21 cellular contexts compared by ENCODE assay signal in the genomic region with DNA sequence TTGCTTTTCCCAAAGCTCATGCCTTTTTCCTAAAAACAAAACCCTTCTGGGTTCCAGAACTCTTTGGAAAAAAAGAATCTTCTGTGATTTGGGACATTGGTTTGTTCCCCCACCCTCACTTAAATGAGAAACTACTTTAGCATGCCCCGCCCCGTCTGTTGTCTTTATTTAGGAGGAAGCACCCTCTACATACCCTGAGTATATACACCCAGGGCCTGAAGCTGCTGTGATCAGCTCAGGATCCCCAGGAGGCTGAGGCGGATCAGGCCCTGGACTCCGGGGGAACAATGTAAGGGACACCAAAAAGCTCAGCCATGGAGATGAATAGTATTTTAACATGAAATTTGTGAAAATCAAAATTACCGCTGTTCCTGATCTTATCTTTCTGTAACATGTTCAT. TPM values are rescaled to one million over a fixed set of nuclear protein-coding genes. Genes with fewer than 3 reads are reported as not detected.
DNase-seq lines count a peak whose midpoint lies in the region; ATAC-seq and TF ChIP-seq lines count a peak whose summit lies in the region.
"Had no signal": no experiment of that assay in that cellular context is flagged by ENCODE, and none has a peak within 500 bp of the region (broad histone marks: within the 10 kb centered on the region; RNA-seq: fewer than 3 reads in every experiment).

No MANE protein-coding gene starts in this region.

- H3K9me3 Mint-ChIP-seq in activated naive CD4-positive, alpha-beta T cell treated with anti-CD3 and anti-CD28 coated beads, Interleukin-2, amount 50 U/mL, for 24 hours: no peaks in the 10 kb centered on the region
- H3K9me3 Mint-ChIP-seq in activated naive CD4-positive, alpha-beta T cell treated with anti-CD3 and anti-CD28 coated beads, Interleukin-2, amount 50 U/mL, for 72 hours: no peaks in the 10 kb centered on the region
- H3K9me3 Mint-ChIP-seq: CD4-positive, alpha-beta memory T cell; HFFc6 had no signal

- POLR2A ChIA-PET in Panc1 (lab: Charles Lee): interaction anchor here (0.6 to 0.7 kb wide), 2 partner anchors 144 to 160 kb away, joined by 3 read pairs; no protein-coding TSS in a partner anchor

- no peaks in the 10 kb centered on the region for H3K27me3 ChIP-seq in Panc1 (ENCODE audit: control insufficient read depth, insufficient read depth, low read length)
- no peaks in the 10 kb centered on the region for H3K27me3 ChIP-seq in mucosa of rectum (ENCODE audit: control insufficient read depth in 2 of 2, insufficient read depth in 2 of 2, low read length in 2 of 2)
- H3K27me3 ChIP-seq in gastroesophageal sphincter: peaks cover 8% of the 10 kb centered on the region

- DNase-seq in activated naive CD4-positive, alpha-beta T cell treated with anti-CD3 and anti-CD28 coated beads, Interleukin-2, amount 50 U/mL, for 72 hours (ENCODE audit: low spot score in 2 of 2): no peak
- DNase-seq in Panc1 (ENCODE audit: low read depth, low spot score): no peak
- DNase-seq in NCI-H146 (lab: John Stamatoyannopoulos, UW): no peak
- DNase-seq in GM03348 (ENCODE audit: low spot score): no peak
- DNase-seq: CD4-positive, alpha-beta memory T cell; DMS79 treated with DMSO at 0.1 percent for 48 hours; GM23248; HFFc6; KG1; NCI-H1436; NCI-H2081 treated with DMSO at 0.1 percent for 48 hours; NCI-H524; SW 1271 had no signal

- BruUV-seq in Panc1 (replicated peaks; lab: Mats Ljungman, UMichigan): no TSS peak

- no peak for TF ChIP-seq POLR2A in gastroesophageal sphincter (IDR thresholded peaks at IDR 0.05)

- CTCF ChIA-PET in Panc1 (lab: Charles Lee): interaction anchor here (0.7 to 0.8 kb wide), 2 partner anchors 135 to 891 kb away, joined by 3 to 4 read pairs; no protein-coding TSS in a partner anchor

- H3K4me1 Mint-ChIP-seq in activated naive CD4-positive, alpha-beta T cell treated with anti-CD3 and anti-CD28 coated beads, Interleukin-2, amount 50 U/mL, for 24 hours: peaks cover 4% of the 10 kb centered on the region

- TF ChIP-seq CTCF in Panc1 (IDR thresholded peaks at IDR 0.05): no peak
- no peak for TF ChIP-seq CTCF in gastroesophageal sphincter (IDR thresholded peaks at IDR 0.05)

- H3K4me1 ChIP-seq in Panc1 (ENCODE audit: control insufficient read depth, insufficient read depth, low read length): peaks cover 69% of the 10 kb centered on the region
- peaks cover 23 to 55% of the 10 kb centered on the region in 2 donors for H3K4me1 ChIP-seq in mucosa of rectum (ENCODE audit: control insufficient read depth in 2 of 2, insufficient read depth in 2 of 2, low read length in 2 of 2)
- H3K4me1 ChIP-seq in gastroesophageal sphincter: no peaks in the 10 kb centered on the region

- H3K36me3 Mint-ChIP-seq in activated naive CD4-positive, alpha-beta T cell treated with anti-CD3 and anti-CD28 coated beads, Interleukin-2, amount 50 U/mL, for 24 hours: no peaks in the 10 kb centered on the region
- no peaks in the 10 kb centered on the region for H3K36me3 Mint-ChIP-seq in activated naive CD4-positive, alpha-beta T cell treated with anti-CD3 and anti-CD28 coated beads, Interleukin-2, amount 50 U/mL, for 72 hours
- H3K36me3 Mint-ChIP-seq: CD4-positive, alpha-beta memory T cell had no signal

- H3K36me3 ChIP-seq in Panc1 (ENCODE audit: control insufficient read depth, insufficient read depth, low read length) (no peaks in the 10 kb centered on the region), mucosa of rectum (ENCODE audit: control insufficient read depth in 2 of 2, insufficient read depth in 2 of 2, low read length in 2 of 2) (peaks cover 2 to 6% of the 10 kb centered on the region in 2 donors), gastroesophageal sphincter (no peaks in the 10 kb centered on the region)

- no peak overlapping the region for H3K4me3 Mint-ChIP-seq in activated naive CD4-positive, alpha-beta T cell treated with anti-CD3 and anti-CD28 coated beads, Interleukin-2, amount 50 U/mL, for 24 hours
- H3K4me3 Mint-ChIP-seq: HFFc6 had no signal

- H3K27ac ChIP-seq in Panc1 (ENCODE audit: low read length): peak overlapping the region; percentile 97
- peak overlapping the region; percentile 91 to 94 for H3K27ac ChIP-seq in mucosa of rectum (ENCODE audit: low read depth in 2 of 2, low read length in 2 of 2)
- no peak overlapping the region for H3K27ac ChIP-seq in gastroesophageal sphincter
- H3K27ac ChIP-seq: GM23248, HL-60 had no signal

- in situ Hi-C loops in Panc1 (cut with HindIII; ENCODE audit: low pct_unique_long_range_greater_than_20kb, low sequenced_read_pairs): no loop called here

- H3K27me3 Mint-ChIP-seq in activated naive CD4-positive, alpha-beta T cell treated with anti-CD3 and anti-CD28 coated beads, Interleukin-2, amount 50 U/mL, for 24 hours: peaks cover 1% of the 10 kb centered on the region

- H3K9me3 ChIP-seq in Panc1 (ENCODE audit: control insufficient read depth, insufficient read depth, low read depth, low read length) (no peaks in the 10 kb centered on the region), mucosa of rectum (ENCODE audit: control insufficient read depth in 2 of 2, low read length in 2 of 2) (no peaks in the 10 kb centered on the region), gastroesophageal sphincter (no peaks in the 10 kb centered on the region)

- peak overlapping the region in 1 of 2 donors; percentile 88 for H3K9ac ChIP-seq in mucosa of rectum (ENCODE audit: low read depth in 1 of 2, low read length in 2 of 2)
- H3K9ac ChIP-seq: GM23248 had no signal

- H3K27ac Mint-ChIP-seq in activated naive CD4-positive, alpha-beta T cell treated with anti-CD3 and anti-CD28 coated beads, Interleukin-2, amount 50 U/mL, for 24 hours: peak overlapping the region; percentile 12
- H3K27ac Mint-ChIP-seq in activated naive CD4-positive, alpha-beta T cell treated with anti-CD3 and anti-CD28 coated beads, Interleukin-2, amount 50 U/mL, for 72 hours: no peak overlapping the region
- H3K27ac Mint-ChIP-seq: CD4-positive, alpha-beta memory T cell; HFFc6 had no signal

- H3K4me3 ChIP-seq in Panc1 (ENCODE audit: low read depth in 2 of 2, low read length in 2 of 2): no peak overlapping the region
- peak overlapping the region; percentile 81 to 86 for H3K4me3 ChIP-seq in mucosa of rectum (ENCODE audit: low read length in 2 of 2)
- no peak overlapping the region for H3K4me3 ChIP-seq in gastroesophageal sphincter
- H3K4me3 ChIP-seq: GM23248 had no signal

- no peak for TF ChIP-seq EP300 in gastroesophageal sphincter (IDR thresholded peaks at IDR 0.05)

- intact Hi-C loops in Panc1 (cut with micrococcal nuclease; ENCODE audit: unreplicated experiment): loop anchor here (10.0 kb wide), 1 partner anchor 494 kb away; no protein-coding TSS in a partner anchor

- no peak for ATAC-seq in activated naive CD4-positive, alpha-beta T cell treated with anti-CD3 and anti-CD28 coated beads, Interleukin-2, amount 50 U/mL, for 72 hours
- no peak for ATAC-seq in Panc1
- no peak for ATAC-seq in gastroesophageal sphincter
- no peak for ATAC-seq in GM21723 (IDR thresholded peaks at IDR 0.05; ENCODE audit: unreplicated experiment)

- WGBS in gastroesophageal sphincter (ENCODE audit: low coverage in 1 of 2), 2 donors: 83 to 100% methylated on average over 3 to 4 of the region's 5 CpGs

RNA-seq across cellular contexts. Expression of a gene that starts 1.4 kb away (rescaled TPM):
- total RNA-seq in activated naive CD4-positive, alpha-beta T cell treated with anti-CD3 and anti-CD28 coated beads, Interleukin-2, amount 50 U/mL, for 72 hours: not detected
- total RNA-seq in Panc1 (2021; ENCODE audit: unreplicated experiment): 3.1 TPM
- polyA plus RNA-seq in Panc1 (2012; ENCODE audit: insufficient read length): 4.0 TPM
- 1 to 10 TPM in 1 of 4 donors, under 1 TPM in 1, not detected in 2; 0.35 to 1.0 TPM for total RNA-seq in gastroesophageal sphincter
- total RNA-seq: G401, GM23248, SK-MEL-5 had no signal
- polyA plus RNA-seq: BJ had no signal

Comparison
In these comparisons a context has a peak if more than half of its experiments do, and no peak if none do; other contexts are left out.
1. H3K27ac ChIP-seq: peak in Panc1 (single experiment) and mucosa of rectum (2 of 2); none in gastroesophageal sphincter (0 of 4).
2. H3K4me3 ChIP-seq: peak in mucosa of rectum (2 of 2); none in Panc1 (0 of 2) and gastroesophageal sphincter (0 of 2).